In the genomic region with DNA sequence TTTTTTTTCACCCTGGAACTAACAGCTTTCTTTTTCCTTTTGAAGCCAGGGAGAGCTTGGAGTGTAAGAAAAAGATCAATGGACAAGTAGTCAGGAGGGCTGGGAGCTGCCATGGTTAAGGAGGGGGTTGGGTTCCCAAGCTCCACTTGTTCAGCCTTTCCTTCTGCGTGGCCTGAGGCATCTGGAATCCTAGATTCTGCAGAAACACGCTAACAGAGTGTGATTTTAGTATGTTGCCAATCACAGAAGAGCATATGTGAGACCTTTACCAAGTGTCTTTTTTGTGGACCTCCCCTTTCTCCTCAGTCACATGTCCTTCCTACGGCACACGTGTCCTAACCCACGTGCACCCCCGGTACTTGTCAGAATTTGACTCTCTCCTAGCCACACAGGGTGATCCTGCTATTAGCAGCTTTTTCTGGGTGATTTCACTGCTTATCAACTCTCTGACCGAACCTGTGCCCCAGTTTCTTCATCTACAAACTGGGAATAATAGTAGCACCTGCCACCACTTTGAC, we compare ENCODE assay signal across 24 cellular contexts. TPM values are rescaled to one million over a fixed set of nuclear protein-coding genes. Genes with fewer than 3 reads are reported as not detected.
DNase-seq lines count a peak whose midpoint lies in the region; ATAC-seq and TF ChIP-seq lines count a peak whose summit lies in the region.
"Had no signal": no experiment of that assay in that cellular context is flagged by ENCODE, and none has a peak within 500 bp of the region (broad histone marks: within the 10 kb centered on the region; RNA-seq: fewer than 3 reads in every experiment).

No MANE protein-coding gene starts in this region.

- no peaks in the 10 kb centered on the region for H3K36me3 Mint-ChIP-seq in activated naive CD4-positive, alpha-beta T cell treated with anti-CD3 and anti-CD28 coated beads, Interleukin-2, amount 10 ng/mL, durations not matched to agents 7 days and 5 days
- H3K36me3 Mint-ChIP-seq: CD4-positive, CD25-positive, alpha-beta regulatory T cell had no signal

- H3K36me3 ChIP-seq in heart left ventricle (peaks cover 0 to 3% (median 0%) of the 10 kb centered on the region in 9 donors), HEK293 (ENCODE audit: control insufficient read depth in 2 of 2, insufficient read depth in 1 of 2, low read length in 2 of 2) (no peaks in the 10 kb centered on the region; a peak in 1 of 3 replicates), gastroesophageal sphincter (peaks cover 0 to 12% of the 10 kb centered on the region in 2 donors), subcutaneous abdominal adipose tissue (ENCODE audit: control insufficient read depth in 5 of 5, insufficient read depth in 5 of 5, low read length in 5 of 5) (peaks cover 0 to 10% (median 7%) of the 10 kb centered on the region in 5 donors), ascending aorta (no peaks in the 10 kb centered on the region)

- H3K4me3 ChIP-seq in heart left ventricle (no peak overlapping the region), HEK293 (ENCODE audit: low read depth, low read length) (no peak overlapping the region), gastroesophageal sphincter (no peak overlapping the region), subcutaneous abdominal adipose tissue (ENCODE audit: low read depth in 1 of 5, low read length in 5 of 5) (no peak overlapping the region), ascending aorta (no peak overlapping the region)

- intact Hi-C loops in heart left ventricle (cut with DNase I) = loop anchor here in 1 of 10 donors (10.0 kb wide), 1 partner anchor 137 kb away; the partner anchor contains the start of gene PPARG
- intact Hi-C loops in left ventricle myocardium superior (cut with micrococcal nuclease) = no loop called here
- intact Hi-C loops in ascending aorta (cut with DNase I) = no loop called here

- no peaks in the 10 kb centered on the region for H3K9me3 ChIP-seq in heart left ventricle
- no peaks in the 10 kb centered on the region for H3K9me3 ChIP-seq in HEK293 (ENCODE audit: control insufficient read depth, insufficient read depth, low read depth, low read length)
- H3K9me3 ChIP-seq in gastroesophageal sphincter = no peaks in the 10 kb centered on the region
- H3K9me3 ChIP-seq in subcutaneous abdominal adipose tissue (ENCODE audit: control insufficient read depth in 5 of 5, low read length in 5 of 5) = no peaks in the 10 kb centered on the region
- H3K9me3 ChIP-seq in ascending aorta = no peaks in the 10 kb centered on the region

- H3K9ac ChIP-seq in subcutaneous abdominal adipose tissue (ENCODE audit: low read length in 5 of 5) = peak overlapping the region in 4 of 5 donors; percentile 25 to 49 (median 34)

- H3K4me1 ChIP-seq in heart left ventricle = peaks cover 3 to 57% (median 36%) of the 10 kb centered on the region in 12 donors
- H3K4me1 ChIP-seq in HEK293 (ENCODE audit: control insufficient read depth, insufficient read depth, low read length) = no peaks in the 10 kb centered on the region
- peaks cover 0 to 41% (median 7%) of the 10 kb centered on the region in 3 donors for H3K4me1 ChIP-seq in gastroesophageal sphincter
- peaks cover 10 to 82% (median 67%) of the 10 kb centered on the region in 5 donors for H3K4me1 ChIP-seq in subcutaneous abdominal adipose tissue (ENCODE audit: control insufficient read depth in 5 of 5, insufficient read depth in 5 of 5, low read length in 5 of 5)
- H3K4me1 ChIP-seq in ascending aorta = peaks cover 25 to 46% of the 10 kb centered on the region in 2 donors

- WGBS in heart left ventricle, 4 donors = 91 to 93% (median 93%) methylated on average over 7 of the region's 7 CpGs
- WGBS in gastroesophageal sphincter (ENCODE audit: low coverage in 1 of 2), 2 donors = 74 to 89% methylated on average over 7 of the region's 7 CpGs

- TF ChIP-seq POLR2A in heart left ventricle (IDR thresholded peaks at IDR 0.05) (no peak), gastroesophageal sphincter (IDR thresholded peaks at IDR 0.05) (no peak)

- TF ChIP-seq CTCF in heart left ventricle (IDR thresholded peaks at IDR 0.05) (no peak), HEK293 (tag by site-specific recombination; IDR thresholded peaks at IDR 0.05) (no peak), gastroesophageal sphincter (IDR thresholded peaks at IDR 0.05) (no peak), ascending aorta (IDR thresholded peaks at IDR 0.05) (no peak)

- no peaks in the 10 kb centered on the region for H3K9me3 Mint-ChIP-seq in activated naive CD4-positive, alpha-beta T cell treated with anti-CD3 and anti-CD28 coated beads, Interleukin-2, amount 10 ng/mL, durations not matched to agents 7 days and 5 days
- H3K9me3 Mint-ChIP-seq: CD4-positive, CD25-positive, alpha-beta regulatory T cell had no signal

- CTCF ChIA-PET in HEK293 (lab: Yijun Ruan, JAX) = interaction anchor here (1.0 to 1.5 kb wide), 3 partner anchors 28 to 333 kb away, joined by 3 to 5 read pairs (median 4); no protein-coding TSS in a partner anchor
- CTCF ChIA-PET in activated naive CD4-positive, alpha-beta T cell treated with anti-CD3 and anti-CD28 coated beads, Interleukin-2, amount 10 ng/mL, durations not matched to agents 7 days and 5 days (lab: Charles Lee) = interaction anchor here (2.0 kb wide), 1 partner anchor 12 kb away, joined by 7 read pairs; no protein-coding TSS in a partner anchor

- no peak overlapping the region for H3K27ac Mint-ChIP-seq in activated naive CD4-positive, alpha-beta T cell treated with anti-CD3 and anti-CD28 coated beads, Interleukin-2, amount 10 ng/mL, durations not matched to agents 7 days and 5 days

- H3K27ac ChIP-seq in heart left ventricle (peak overlapping the region in 11 of 12 donors; percentile 52 to 81 (median 65)), HEK293 (ENCODE audit: extremely low read depth, low read depth, low read length) (no peak overlapping the region), gastroesophageal sphincter (peak overlapping the region in 3 of 4 donors; percentile 38 to 61 (median 54)), subcutaneous abdominal adipose tissue (ENCODE audit: low read depth, low read length) (peak overlapping the region; percentile 91), ascending aorta (peak overlapping the region in 1 of 2 donors; percentile 22)
- H3K27ac ChIP-seq: 22Rv1, HL-60, RWPE1 had no signal

- H3K4me3 Mint-ChIP-seq in activated naive CD4-positive, alpha-beta T cell treated with anti-CD3 and anti-CD28 coated beads, Interleukin-2, amount 10 ng/mL, durations not matched to agents 7 days and 5 days = no peak overlapping the region
- H3K4me3 Mint-ChIP-seq: CD4-positive, CD25-positive, alpha-beta regulatory T cell had no signal

- no peak for ATAC-seq in heart left ventricle
- no peak for ATAC-seq in left ventricle myocardium superior
- no peak for ATAC-seq in gastroesophageal sphincter
- ATAC-seq: Panc1 had no signal

- no peak for TF ChIP-seq EP300 in gastroesophageal sphincter (IDR thresholded peaks at IDR 0.05)

- POLR2A ChIA-PET in HEK293 (lab: Yijun Ruan, JAX) = no interaction called here

- DNase-seq in heart left ventricle = no peak
- DNase-seq in left ventricle myocardium superior = no peak
- DNase-seq in activated naive CD4-positive, alpha-beta T cell treated with anti-CD3 and anti-CD28 coated beads, Interleukin-2, amount 10 ng/mL, durations not matched to agents 7 days and 5 days = no peak
- DNase-seq in SKM-1 treated with dmso at 0.1 percent for 144 hours (lab: John Stamatoyannopoulos, UW; ENCODE audit: unreplicated experiment) = no peak
- no peak for DNase-seq in ascending aorta (ENCODE audit: low spot score in 2 of 2)
- DNase-seq: CD4-positive, CD25-positive, alpha-beta regulatory T cell; DMS153; DND-41; HCEC 1CT; Karpas-422; NCI-H1092; NCI-H1417 treated with DMSO at 0.1 percent for 48 hours; NCI-H1694 treated with DMSO at 0.1 percent for 48 hours; NCI-H2081; NCI-H2227 treated with DMSO at 0.1 percent for 48 hours; NCI-H526 treated with DMSO at 0.1 percent for 48 hours; SIG-M5 had no signal

- H3K27me3 Mint-ChIP-seq in activated naive CD4-positive, alpha-beta T cell treated with anti-CD3 and anti-CD28 coated beads, Interleukin-2, amount 10 ng/mL, durations not matched to agents 7 days and 5 days = peaks cover 25% of the 10 kb centered on the region
- H3K27me3 Mint-ChIP-seq: CD4-positive, CD25-positive, alpha-beta regulatory T cell had no signal

- H3K27me3 ChIP-seq in heart left ventricle = no peaks in the 10 kb centered on the region
- no peaks in the 10 kb centered on the region for H3K27me3 ChIP-seq in gastroesophageal sphincter
- no peaks in the 10 kb centered on the region for H3K27me3 ChIP-seq in subcutaneous abdominal adipose tissue (ENCODE audit: control insufficient read depth in 5 of 5, insufficient read depth in 4 of 5, low read length in 5 of 5)
- H3K27me3 ChIP-seq in ascending aorta = no peaks in the 10 kb centered on the region

- H3K4me1 Mint-ChIP-seq in activated naive CD4-positive, alpha-beta T cell treated with anti-CD3 and anti-CD28 coated beads, Interleukin-2, amount 10 ng/mL, durations not matched to agents 7 days and 5 days = no peaks in the 10 kb centered on the region
- H3K4me1 Mint-ChIP-seq: CD4-positive, CD25-positive, alpha-beta regulatory T cell had no signal

RNA-seq across cellular contexts. Expression of gene TIMP4, which starts 11.4 kb away (rescaled TPM):
- total RNA-seq in heart left ventricle = 10 to 100 TPM in 6 of 9 donors, 1 to 10 TPM in 3; 3.0 to 57.9 (median 18.6) TPM
- 10 to 100 TPM in 1 of 2 donors, 1 to 10 TPM in 1; 8.0 to 40.5 TPM for polyA plus RNA-seq in heart left ventricle
- 15.0 TPM for total RNA-seq in left ventricle myocardium superior
- 10 to 100 TPM; 16.5 to 35.1 (median 29.2) TPM for total RNA-seq in gastroesophageal sphincter
- total RNA-seq in ascending aorta = 78.9 TPM
- total RNA-seq: CD4-positive, CD25-positive, alpha-beta regulatory T cell had no signal
- polyA plus RNA-seq: CD4-positive, CD25-positive, alpha-beta regulatory T cell had no signal
